8 cellular contexts compared by ENCODE assay signal in the genomic region with DNA sequence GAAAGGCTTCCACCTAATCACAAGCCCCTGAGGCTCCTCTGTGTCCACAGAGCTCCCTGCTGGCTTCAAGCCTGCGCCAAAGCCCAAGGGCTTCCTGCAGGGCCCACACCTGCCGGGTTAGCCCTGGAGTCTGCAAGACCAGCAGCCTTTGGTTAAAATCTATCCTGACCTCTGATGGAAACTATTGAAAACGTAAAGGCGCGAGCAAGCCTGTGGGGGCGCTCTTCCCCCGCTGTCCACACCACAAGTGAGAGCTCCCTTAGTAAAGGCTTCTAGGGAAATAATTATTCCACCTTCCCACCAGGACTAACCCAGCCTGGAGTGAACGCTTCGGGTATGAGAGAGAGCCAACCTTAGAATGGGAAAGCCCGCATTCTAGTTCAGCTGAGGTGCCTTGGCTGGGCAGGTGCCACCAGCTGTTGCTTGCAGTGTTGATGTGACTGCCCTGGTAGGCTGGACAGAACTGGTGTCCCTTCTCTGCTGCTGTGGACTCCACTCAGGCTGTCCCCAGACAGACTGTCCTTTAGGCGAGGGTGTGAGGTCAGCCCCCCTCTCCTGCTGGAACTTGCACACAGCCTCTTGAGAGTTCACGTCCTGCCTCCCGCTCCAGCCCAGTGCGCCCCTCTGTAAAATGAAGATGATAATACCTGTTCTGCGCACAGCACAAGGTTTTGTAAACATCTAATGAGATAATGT.
A peak's percentile ranks its signal among the peaks of the same experiment; 100 is the strongest.
DNase-seq lines count a peak whose midpoint lies in the region; ATAC-seq and TF ChIP-seq lines count a peak whose summit lies in the region.

No MANE protein-coding gene starts in this region.

- in situ Hi-C loops in brain microvascular endothelial cell (cut with HindIII; ENCODE audit: low pct_ligation_motif_present, low sequenced_read_pairs): loop anchor here (25.0 kb wide), 1 partner anchor 244 kb away; no protein-coding TSS in a partner anchor

- peaks cover 42% of the 10 kb centered on the region for H3K4me1 Mint-ChIP-seq in activated CD4-positive, alpha-beta T cell treated with anti-CD3 and anti-CD28 coated beads for 36 hours

- no peak overlapping the region for H3K27ac Mint-ChIP-seq in activated CD4-positive, alpha-beta T cell treated with anti-CD3 and anti-CD28 coated beads for 36 hours

- no peaks in the 10 kb centered on the region for H3K9me3 ChIP-seq in lower lobe of right lung

- H3K4me3 ChIP-seq in brain microvascular endothelial cell (ENCODE audit: low read depth, low read length) (no peak overlapping the region), lower lobe of right lung (no peak overlapping the region)

- H3K27me3 ChIP-seq in brain microvascular endothelial cell (replicated peaks) (no peaks in the 10 kb centered on the region), lower lobe of right lung (ENCODE audit: low read depth) (no peaks in the 10 kb centered on the region)

- H3K36me3 ChIP-seq in brain microvascular endothelial cell (replicated peaks) (no peaks in the 10 kb centered on the region), lower lobe of right lung (no peaks in the 10 kb centered on the region)

- CTCF ChIA-PET in activated CD4-positive, alpha-beta T cell treated with anti-CD3 and anti-CD28 coated beads for 36 hours (lab: Charles Lee): interaction anchor here (0.5 to 2.5 kb wide), 7 partner anchors 10 to 277 kb away, joined by 3 to 11 read pairs (median 4); no protein-coding TSS in a partner anchor

- no peaks in the 10 kb centered on the region for H3K27me3 Mint-ChIP-seq in activated CD4-positive, alpha-beta T cell treated with anti-CD3 and anti-CD28 coated beads for 36 hours

- no peaks in the 10 kb centered on the region for H3K9me3 Mint-ChIP-seq in activated CD4-positive, alpha-beta T cell treated with anti-CD3 and anti-CD28 coated beads for 36 hours (ENCODE audit: low read depth)

- POLR2A ChIA-PET in activated CD4-positive, alpha-beta T cell treated with anti-CD3 and anti-CD28 coated beads for 36 hours (lab: Charles Lee): no interaction called here

- H3K4me1 ChIP-seq in lower lobe of right lung: peaks cover 25% of the 10 kb centered on the region

- H3K27ac ChIP-seq in brain microvascular endothelial cell (no peak overlapping the region), lower lobe of right lung (no peak overlapping the region)

- intact Hi-C loops in lower lobe of right lung (cut with DNase I): no loop called here
- intact Hi-C loops in activated CD4-positive, alpha-beta T cell treated with anti-CD3 and anti-CD28 coated beads for 36 hours (cut with DNase I, micrococcal nuclease): no loop called here

- DNase-seq in COLO668 (lab: John Stamatoyannopoulos, UW; ENCODE audit: unreplicated experiment) (peak; percentile 32), Kasumi-1 (lab: John Stamatoyannopoulos, UW) (peak; percentile 18 to 48), brain microvascular endothelial cell (peak; percentile 26), lower lobe of right lung (no peak), KG1 (lab: John Stamatoyannopoulos, UW) (no peak), GOT3 (lab: John Stamatoyannopoulos, UW) (no peak)
- DNase-seq in activated CD4-positive, alpha-beta T cell treated with anti-CD3 and anti-CD28 coated beads for 1 hour: no peak
- DNase-seq in activated CD4-positive, alpha-beta T cell treated with anti-CD3 and anti-CD28 coated beads for 36 hours: no peak

- ATAC-seq in lower lobe of right lung: peak in 1 of 2 donors; percentile 26
- ATAC-seq in activated CD4-positive, alpha-beta T cell treated with anti-CD3 and anti-CD28 coated beads for 36 hours: no peak

- no peak overlapping the region for H3K4me3 Mint-ChIP-seq in activated CD4-positive, alpha-beta T cell treated with anti-CD3 and anti-CD28 coated beads for 36 hours

- peaks cover 79% of the 10 kb centered on the region for H3K36me3 Mint-ChIP-seq in activated CD4-positive, alpha-beta T cell treated with anti-CD3 and anti-CD28 coated beads for 36 hours (ENCODE audit: low read depth)

- TF ChIP-seq CTCF in brain microvascular endothelial cell (IDR thresholded peaks at IDR 0.05; ENCODE audit: low read depth, low read length, missing control alignments): peak; percentile 88
- peak; percentile 47 for TF ChIP-seq CTCF in lower lobe of right lung (IDR thresholded peaks at IDR 0.05)

Comparison
In these comparisons a context has a peak if more than half of its experiments do, and no peak if none do; other contexts are left out.
1. DNase-seq: peak in COLO668 (single experiment), Kasumi-1 (2 of 2) and brain microvascular endothelial cell (single experiment); none in lower lobe of right lung (single experiment), KG1 (single experiment), GOT3 (single experiment), activated CD4-positive, alpha-beta T cell treated with anti-CD3 and anti-CD28 coated beads for 1 hour (single experiment) and activated CD4-positive, alpha-beta T cell treated with anti-CD3 and anti-CD28 coated beads for 36 hours (single experiment).